ENCODE assay signal across 10 cellular contexts in genomic region chr13:98508280-98509074, GRCh38.
DNase-seq lines count a peak whose midpoint lies in the region; ATAC-seq and TF ChIP-seq lines count a peak whose summit lies in the region.
"Had no signal": no experiment of that assay in that cellular context is flagged by ENCODE, and none has a peak within 500 bp of the region (broad histone marks: within the 10 kb centered on the region; RNA-seq: fewer than 3 reads in every experiment).

No MANE protein-coding gene starts in this region.

- H3K27me3 Mint-ChIP-seq in activated CD4-positive, alpha-beta T cell treated with anti-CD3 and anti-CD28 coated beads, Interleukin-2, amount 10 ng/mL, durations not matched to agents 24 days and 14 days, result no peaks in the 10 kb centered on the region
- H3K27me3 Mint-ChIP-seq in activated T-helper 1 cell treated with anti-CD3 and anti-CD28 coated beads, Interleukin-12 subunit alpha, Interleukin-12 subunit beta, Interleukin-2, Interleukin-4 antibody, amounts not matched to agents 30 ng/mL and 10 ng/mL and 1 ng/mL, durations not matched to agents 14 hours and 24 hours and 36 hours (ENCODE audit: insufficient read depth), result no peaks in the 10 kb centered on the region

- no peak for DNase-seq in activated CD4-positive, alpha-beta T cell treated with anti-CD3 and anti-CD28 coated beads, Interleukin-2, amount 10 ng/mL, durations not matched to agents 24 days and 14 days
- DNase-seq in activated CD4-positive, alpha-beta T cell treated with anti-CD3 and anti-CD28 coated beads, Interleukin-2, amount 50 U/mL, for 4 hours, result no peak
- DNase-seq in activated T-helper 1 cell treated with anti-CD3 and anti-CD28 coated beads, Interleukin-12 subunit alpha, Interleukin-12 subunit beta, Interleukin-2, Interleukin-4 antibody, amounts not matched to agents 30 ng/mL and 10 ng/mL and 1 ng/mL, durations not matched to agents 14 hours and 24 hours and 36 hours (ENCODE audit: low spot score), result no peak
- DNase-seq in caudate nucleus (lab: John Stamatoyannopoulos, UW) (no peak), NCI-H2107 treated with DMSO at 0.1 percent for 48 hours (lab: John Stamatoyannopoulos, UW; ENCODE audit: unreplicated experiment) (no peak)
- DNase-seq: H7, NCI-H345 had no signal

- ATAC-seq in gastroesophageal sphincter (no peak), HG03521 (IDR thresholded peaks at IDR 0.05; ENCODE audit: unreplicated experiment) (no peak)

- H3K36me3 Mint-ChIP-seq in activated CD4-positive, alpha-beta T cell treated with anti-CD3 and anti-CD28 coated beads, Interleukin-2, amount 10 ng/mL, durations not matched to agents 24 days and 14 days (ENCODE audit: low read depth), result peaks cover 45% of the 10 kb centered on the region
- peaks cover 29% of the 10 kb centered on the region for H3K36me3 Mint-ChIP-seq in activated T-helper 1 cell treated with anti-CD3 and anti-CD28 coated beads, Interleukin-12 subunit alpha, Interleukin-12 subunit beta, Interleukin-2, Interleukin-4 antibody, amounts not matched to agents 30 ng/mL and 10 ng/mL and 1 ng/mL, durations not matched to agents 14 hours and 24 hours and 36 hours (ENCODE audit: low read depth)

- no peak for TF ChIP-seq POLR2A in gastroesophageal sphincter (IDR thresholded peaks at IDR 0.05)

- H3K4me1 Mint-ChIP-seq in activated CD4-positive, alpha-beta T cell treated with anti-CD3 and anti-CD28 coated beads, Interleukin-2, amount 10 ng/mL, durations not matched to agents 24 days and 14 days, result peaks cover 74% of the 10 kb centered on the region
- peaks cover 80% of the 10 kb centered on the region for H3K4me1 Mint-ChIP-seq in activated T-helper 1 cell treated with anti-CD3 and anti-CD28 coated beads, Interleukin-12 subunit alpha, Interleukin-12 subunit beta, Interleukin-2, Interleukin-4 antibody, amounts not matched to agents 30 ng/mL and 10 ng/mL and 1 ng/mL, durations not matched to agents 14 hours and 24 hours and 36 hours (ENCODE audit: low read depth)

- H3K27ac ChIP-seq in gastroesophageal sphincter, result peak overlapping the region in 3 of 4 donors; percentile 41 to 86 (median 69)
- peak overlapping the region; percentile 75 for H3K27ac ChIP-seq in subcutaneous abdominal adipose tissue (ENCODE audit: low read depth, low read length)
- H3K27ac ChIP-seq in caudate nucleus (ENCODE audit: low read depth, low read length), result no peak overlapping the region

- WGBS in gastroesophageal sphincter (ENCODE audit: low coverage in 1 of 2), 2 donors, result 79 to 81% methylated on average over 5 of the region's 5 CpGs

- H3K36me3 ChIP-seq in gastroesophageal sphincter (no peaks in the 10 kb centered on the region), subcutaneous abdominal adipose tissue (ENCODE audit: control insufficient read depth in 5 of 5, insufficient read depth in 5 of 5, low read length in 5 of 5) (peaks cover 0 to 2% (median 0%) of the 10 kb centered on the region in 5 donors)

- no peak overlapping the region for H3K4me3 ChIP-seq in gastroesophageal sphincter
- H3K4me3 ChIP-seq in subcutaneous abdominal adipose tissue (ENCODE audit: low read depth in 1 of 5, low read length in 5 of 5), result no peak overlapping the region

- intact Hi-C loops in activated CD4-positive, alpha-beta T cell treated with anti-CD3 and anti-CD28 coated beads, Interleukin-2, amount 10 ng/mL, durations not matched to agents 24 days and 14 days (cut with micrococcal nuclease), result loop anchor here (1.0 to 2.0 kb wide), 3 partner anchors 10 to 65 kb away; no protein-coding TSS in a partner anchor
- intact Hi-C loops in activated T-helper 1 cell treated with anti-CD3 and anti-CD28 coated beads, Interleukin-12 subunit alpha, Interleukin-12 subunit beta, Interleukin-2, Interleukin-4 antibody, amounts not matched to agents 30 ng/mL and 10 ng/mL and 1 ng/mL, durations not matched to agents 14 hours and 24 hours and 36 hours (cut with micrococcal nuclease), result loop anchor here (1.0 to 2.0 kb wide), 5 partner anchors 9 to 156 kb away; no protein-coding TSS in a partner anchor

- H3K4me3 Mint-ChIP-seq in activated CD4-positive, alpha-beta T cell treated with anti-CD3 and anti-CD28 coated beads, Interleukin-2, amount 10 ng/mL, durations not matched to agents 24 days and 14 days, result peak overlapping the region; percentile 54
- no peak overlapping the region for H3K4me3 Mint-ChIP-seq in activated T-helper 1 cell treated with anti-CD3 and anti-CD28 coated beads, Interleukin-12 subunit alpha, Interleukin-12 subunit beta, Interleukin-2, Interleukin-4 antibody, amounts not matched to agents 30 ng/mL and 10 ng/mL and 1 ng/mL, durations not matched to agents 14 hours and 24 hours and 36 hours

- H3K27me3 ChIP-seq in gastroesophageal sphincter (no peaks in the 10 kb centered on the region), subcutaneous abdominal adipose tissue (ENCODE audit: control insufficient read depth in 5 of 5, insufficient read depth in 4 of 5, low read length in 5 of 5) (no peaks in the 10 kb centered on the region)

- TF ChIP-seq CTCF in gastroesophageal sphincter (IDR thresholded peaks at IDR 0.05), result no peak

- H3K9me3 Mint-ChIP-seq in activated CD4-positive, alpha-beta T cell treated with anti-CD3 and anti-CD28 coated beads, Interleukin-2, amount 10 ng/mL, durations not matched to agents 24 days and 14 days, result no peaks in the 10 kb centered on the region
- no peaks in the 10 kb centered on the region for H3K9me3 Mint-ChIP-seq in activated T-helper 1 cell treated with anti-CD3 and anti-CD28 coated beads, Interleukin-12 subunit alpha, Interleukin-12 subunit beta, Interleukin-2, Interleukin-4 antibody, amounts not matched to agents 30 ng/mL and 10 ng/mL and 1 ng/mL, durations not matched to agents 14 hours and 24 hours and 36 hours

- H3K4me1 ChIP-seq in gastroesophageal sphincter, result peaks cover 9 to 89% (median 53%) of the 10 kb centered on the region in 3 donors
- H3K4me1 ChIP-seq in subcutaneous abdominal adipose tissue (ENCODE audit: control insufficient read depth in 5 of 5, insufficient read depth in 5 of 5, low read length in 5 of 5), result peaks cover 19 to 68% (median 57%) of the 10 kb centered on the region in 5 donors

- H3K27ac Mint-ChIP-seq in activated CD4-positive, alpha-beta T cell treated with anti-CD3 and anti-CD28 coated beads, Interleukin-2, amount 10 ng/mL, durations not matched to agents 24 days and 14 days, result peak overlapping the region; percentile 89
- H3K27ac Mint-ChIP-seq in activated T-helper 1 cell treated with anti-CD3 and anti-CD28 coated beads, Interleukin-12 subunit alpha, Interleukin-12 subunit beta, Interleukin-2, Interleukin-4 antibody, amounts not matched to agents 30 ng/mL and 10 ng/mL and 1 ng/mL, durations not matched to agents 14 hours and 24 hours and 36 hours, result peak overlapping the region; percentile 65

- no peak for TF ChIP-seq EP300 in gastroesophageal sphincter (IDR thresholded peaks at IDR 0.05)

- no peaks in the 10 kb centered on the region for H3K9me3 ChIP-seq in gastroesophageal sphincter
- no peaks in the 10 kb centered on the region for H3K9me3 ChIP-seq in subcutaneous abdominal adipose tissue (ENCODE audit: control insufficient read depth in 5 of 5, low read length in 5 of 5)

- H3K9ac ChIP-seq in subcutaneous abdominal adipose tissue (ENCODE audit: low read length in 5 of 5), result no peak overlapping the region
